ENCODE assay signal across 8 cellular contexts in genomic region chr5:140725799-140726471, GRCh38. TPM values are rescaled to one million over a fixed set of nuclear protein-coding genes. Genes with fewer than 3 reads are reported as not detected.
DNase-seq lines count a peak whose midpoint lies in the region; ATAC-seq and TF ChIP-seq lines count a peak whose summit lies in the region.

No MANE protein-coding gene starts in this region.

- 9% methylated on average over 23 of the region's 23 CpGs for WGBS in right cardiac atrium

- H3K9me3 ChIP-seq in BE2C (no peaks in the 10 kb centered on the region), right cardiac atrium (ENCODE audit: control insufficient read depth, low read length) (no peaks in the 10 kb centered on the region), skeletal muscle satellite cell (replicated peaks; ENCODE audit: low read length) (no peaks in the 10 kb centered on the region)

- H3K9me3 Mint-ChIP-seq in activated naive CD4-positive, alpha-beta T cell treated with anti-CD3 and anti-CD28 coated beads, Interleukin-2, amount 50 U/mL, for 24 hours, result no peaks in the 10 kb centered on the region

- H3K27me3 Mint-ChIP-seq in activated naive CD4-positive, alpha-beta T cell treated with anti-CD3 and anti-CD28 coated beads, Interleukin-2, amount 50 U/mL, for 24 hours, result peaks cover 11% of the 10 kb centered on the region

- H3K27me3 ChIP-seq in BE2C, result no peaks in the 10 kb centered on the region
- no peaks in the 10 kb centered on the region for H3K27me3 ChIP-seq in right cardiac atrium (ENCODE audit: control insufficient read depth, insufficient read depth)
- peaks cover 5% of the 10 kb centered on the region for H3K27me3 ChIP-seq in skeletal muscle satellite cell (ENCODE audit: control insufficient read depth, insufficient read depth, low read length)

- in situ Hi-C loops in SK-MEL-5 (cut with HindIII; ENCODE audit: low pct_unique_long_range_greater_than_20kb, low sequenced_read_pairs), result no loop called here

- TF ChIP-seq CTCF in BE2C (IDR thresholded peaks at IDR 0.05; ENCODE audit: low read depth, low read length), result no peak

- H3K4me1 Mint-ChIP-seq in activated naive CD4-positive, alpha-beta T cell treated with anti-CD3 and anti-CD28 coated beads, Interleukin-2, amount 50 U/mL, for 24 hours, result no peaks in the 10 kb centered on the region

- peak overlapping the region; percentile 82 for H3K4me2 ChIP-seq in skeletal muscle satellite cell (ENCODE audit: low read length)

- no peaks in the 10 kb centered on the region for H3K36me3 ChIP-seq in BE2C
- H3K36me3 ChIP-seq in skeletal muscle satellite cell (ENCODE audit: insufficient read depth, low read length), result no peaks in the 10 kb centered on the region

- DNase-seq in BE2C (peak; percentile 87), SK-MEL-5 (ENCODE audit: low read depth, low spot score) (peak; percentile 95), right cardiac atrium (peak; percentile 39 to 66 (median 63)), NCI-H1092 (lab: John Stamatoyannopoulos, UW) (no peak)

- H3K27ac Mint-ChIP-seq in activated naive CD4-positive, alpha-beta T cell treated with anti-CD3 and anti-CD28 coated beads, Interleukin-2, amount 50 U/mL, for 24 hours, result peak overlapping the region; percentile 98

- ATAC-seq in GM19351 (IDR thresholded peaks at IDR 0.05; ENCODE audit: unreplicated experiment) (peak; percentile 93), HG03442 (IDR thresholded peaks at IDR 0.05; ENCODE audit: unreplicated experiment) (peak; percentile 95), right cardiac atrium (peak; percentile 60 to 89)

- H3K27ac ChIP-seq in right cardiac atrium (ENCODE audit: low read length), result no peak overlapping the region

- H3K4me1 ChIP-seq in BE2C (no peaks in the 10 kb centered on the region), right cardiac atrium (ENCODE audit: control insufficient read depth, insufficient read depth, low read length) (no peaks in the 10 kb centered on the region), skeletal muscle satellite cell (ENCODE audit: control insufficient read depth, insufficient read depth, low read length) (no peaks in the 10 kb centered on the region)

- intact Hi-C loops in right cardiac atrium (cut with DNase I), result loop anchor here in 1 of 4 donors (10.0 kb wide), 1 partner anchor 361 kb away; the partner anchor contains the start of gene SLC4A9

- H3K36me3 Mint-ChIP-seq in activated naive CD4-positive, alpha-beta T cell treated with anti-CD3 and anti-CD28 coated beads, Interleukin-2, amount 50 U/mL, for 24 hours, result no peaks in the 10 kb centered on the region

- H3K4me3 ChIP-seq in BE2C (ENCODE audit: low read depth, low read length), result peak overlapping the region; percentile 92
- H3K4me3 ChIP-seq in right cardiac atrium (ENCODE audit: low read length), result no peak overlapping the region
- peak overlapping the region; percentile 72 for H3K4me3 ChIP-seq in skeletal muscle satellite cell (ENCODE audit: low read length)

- no peak overlapping the region for H3K9ac ChIP-seq in skeletal muscle satellite cell (ENCODE audit: low read depth, low read length)

- peak overlapping the region; percentile 80 for H3K4me3 Mint-ChIP-seq in activated naive CD4-positive, alpha-beta T cell treated with anti-CD3 and anti-CD28 coated beads, Interleukin-2, amount 50 U/mL, for 24 hours

RNA-seq across cellular contexts. Expression of gene ZMAT2, which starts 25.7 kb away (rescaled TPM):
- 63.4 TPM for polyA plus RNA-seq in BE2C (2012; ENCODE audit: insufficient read depth, insufficient read length, low read depth)
- total RNA-seq in SK-MEL-5 (2014; rRNA removed; shearing (Covaris generic)), result 53.4 and 58.9 TPM in 2 replicates
- 43.4 and 46.8 TPM in 2 replicates for polyA plus RNA-seq in SK-MEL-5 (2015; cell fraction: cytosol; rRNA removed)
- 25.5 and 69.8 TPM in 2 replicates for polyA plus RNA-seq in SK-MEL-5 (2015; cell fraction: nucleus; rRNA removed)
- total RNA-seq in right cardiac atrium, result 10 to 100 TPM; 31.3 to 36.3 (median 33.7) TPM
- 52.2 TPM for polyA plus RNA-seq in right cardiac atrium
- 32.1 and 33.0 TPM in 2 replicates for total RNA-seq in skeletal muscle satellite cell (2012; rRNA removed)

RNA-seq across cellular contexts. Expression of gene HARS2, which starts 34.7 kb away (rescaled TPM):
- polyA plus RNA-seq in BE2C (2012; ENCODE audit: insufficient read depth, insufficient read length, low read depth), result 17.7 TPM
- total RNA-seq in SK-MEL-5 (2014; rRNA removed; shearing (Covaris generic)), result 38.9 and 39.8 TPM in 2 replicates
- 34.6 and 40.6 TPM in 2 replicates for polyA plus RNA-seq in SK-MEL-5 (2015; cell fraction: cytosol; rRNA removed)
- polyA plus RNA-seq in SK-MEL-5 (2015; cell fraction: nucleus; rRNA removed), result 114 and 138 TPM in 2 replicates
- 10 to 100 TPM; 16.5 to 24.7 (median 21.6) TPM for total RNA-seq in right cardiac atrium
- polyA plus RNA-seq in right cardiac atrium, result 17.0 TPM
- 25.1 and 26.9 TPM in 2 replicates for total RNA-seq in skeletal muscle satellite cell (2012; rRNA removed)

RNA-seq across cellular contexts. Expression of gene HARS1, which starts 34.8 kb away (rescaled TPM):
- 176 TPM for polyA plus RNA-seq in BE2C (2012; ENCODE audit: insufficient read depth, insufficient read length, low read depth)
- total RNA-seq in SK-MEL-5 (2014; rRNA removed; shearing (Covaris generic)), result 58.6 and 67.8 TPM in 2 replicates
- polyA plus RNA-seq in SK-MEL-5 (2015; cell fraction: cytosol; rRNA removed), result 48.9 and 54.2 TPM in 2 replicates
- 93.7 and 108 TPM in 2 replicates for polyA plus RNA-seq in SK-MEL-5 (2015; cell fraction: nucleus; rRNA removed)
- total RNA-seq in right cardiac atrium, result 10 to 100 TPM; 42.9 to 49.6 (median 45.7) TPM
- 44.5 TPM for polyA plus RNA-seq in right cardiac atrium
- 56.3 and 56.8 TPM in 2 replicates for total RNA-seq in skeletal muscle satellite cell (2012; rRNA removed)

RNA-seq across cellular contexts. Expression of gene DND1, which starts 52.6 kb away (rescaled TPM):
- polyA plus RNA-seq in BE2C (2012; ENCODE audit: insufficient read depth, insufficient read length, low read depth), result 7.3 TPM
- total RNA-seq in SK-MEL-5 (2014; rRNA removed; shearing (Covaris generic)), result 0.26 and 0.75 TPM in 2 replicates
- 0.54 and 0.60 TPM in 2 replicates for polyA plus RNA-seq in SK-MEL-5 (2015; cell fraction: cytosol; rRNA removed)
- polyA plus RNA-seq in SK-MEL-5 (2015; cell fraction: nucleus; rRNA removed), result 10.8 and 14.6 TPM in 2 replicates
- total RNA-seq in right cardiac atrium, result under 1 TPM in 3 of 4 donors, not detected in 1; 0.23 to 0.58 (median 0.41) TPM
- polyA plus RNA-seq in right cardiac atrium, result 0.54 TPM
- total RNA-seq in skeletal muscle satellite cell (2012; rRNA removed), result 0.22 and 0.76 TPM in 2 replicates
